Comparison of ENCODE assay signal across 1 cellular context in the genomic region with DNA sequence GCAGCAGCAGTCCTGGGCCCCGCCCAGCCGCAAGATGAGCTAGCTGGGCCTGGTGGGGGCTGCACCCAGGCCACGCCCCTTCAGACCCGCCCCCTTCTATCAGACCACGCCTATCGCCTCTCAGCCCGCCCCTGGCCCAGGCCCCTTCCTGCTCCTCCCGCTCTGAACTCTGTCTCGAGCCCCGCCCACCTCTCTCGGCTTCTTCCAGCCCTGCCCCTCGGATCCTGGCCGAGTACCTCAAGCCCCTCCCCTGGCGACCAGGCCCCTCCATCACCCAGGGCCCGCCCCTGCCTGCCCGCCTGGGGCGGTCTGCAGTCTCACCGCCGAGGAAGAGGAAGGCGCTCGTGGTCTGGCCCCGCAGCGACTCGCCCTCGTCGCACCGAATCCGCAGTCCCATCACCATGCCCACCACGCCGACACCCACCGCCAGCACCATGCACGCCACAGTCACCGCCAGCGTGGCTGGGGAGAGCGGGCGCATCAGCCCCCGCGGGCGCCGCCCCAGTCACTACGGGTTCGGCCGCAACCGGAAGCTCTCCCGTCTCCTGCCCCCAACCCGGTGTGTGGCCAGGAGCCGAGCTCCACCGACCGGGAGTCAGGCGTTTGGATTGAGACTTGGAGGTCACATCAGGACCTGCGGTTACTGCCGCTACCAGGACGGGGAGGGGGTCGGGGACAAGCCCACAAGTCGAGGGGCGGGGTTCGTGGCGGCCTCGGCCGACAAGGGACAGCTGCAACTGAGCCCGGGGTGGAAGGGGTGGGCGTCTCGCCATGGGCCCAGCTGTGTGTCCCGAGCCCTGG.
TF ChIP-seq lines count a peak whose summit lies in the region.

No MANE protein-coding gene starts in this region.

TF ChIP-seq in K562, 482 proteins besides CTCF, POLR2A, EP300 and RAD21 (continued from another document):
- TF ChIP-seq, protein P1, sequence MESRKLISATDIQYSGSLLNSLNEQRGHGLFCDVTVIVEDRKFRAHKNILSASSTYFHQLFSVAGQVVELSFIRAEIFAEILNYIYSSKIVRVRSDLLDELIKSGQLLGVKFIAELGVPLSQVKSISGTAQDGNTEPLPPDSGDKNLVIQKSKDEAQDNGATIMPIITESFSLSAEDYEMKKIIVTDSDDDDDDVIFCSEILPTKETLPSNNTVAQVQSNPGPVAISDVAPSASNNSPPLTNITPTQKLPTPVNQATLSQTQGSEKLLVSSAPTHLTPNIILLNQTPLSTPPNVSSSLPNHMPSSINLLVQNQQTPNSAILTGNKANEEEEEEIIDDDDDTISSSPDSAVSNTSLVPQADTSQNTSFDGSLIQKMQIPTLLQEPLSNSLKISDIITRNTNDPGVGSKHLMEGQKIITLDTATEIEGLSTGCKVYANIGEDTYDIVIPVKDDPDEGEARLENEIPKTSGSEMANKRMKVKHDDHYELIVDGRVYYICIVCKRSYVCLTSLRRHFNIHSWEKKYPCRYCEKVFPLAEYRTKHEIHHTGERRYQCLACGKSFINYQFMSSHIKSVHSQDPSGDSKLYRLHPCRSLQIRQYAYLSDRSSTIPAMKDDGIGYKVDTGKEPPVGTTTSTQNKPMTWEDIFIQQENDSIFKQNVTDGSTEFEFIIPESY (CRISPR knock-in tag; IDR thresholded peaks at IDR 0.05) = 0 out of 2 replicates have a peak, but pooled peaks have one; percentile 9
